ENCODE assay signal across 8 cellular contexts in the genomic region with DNA sequence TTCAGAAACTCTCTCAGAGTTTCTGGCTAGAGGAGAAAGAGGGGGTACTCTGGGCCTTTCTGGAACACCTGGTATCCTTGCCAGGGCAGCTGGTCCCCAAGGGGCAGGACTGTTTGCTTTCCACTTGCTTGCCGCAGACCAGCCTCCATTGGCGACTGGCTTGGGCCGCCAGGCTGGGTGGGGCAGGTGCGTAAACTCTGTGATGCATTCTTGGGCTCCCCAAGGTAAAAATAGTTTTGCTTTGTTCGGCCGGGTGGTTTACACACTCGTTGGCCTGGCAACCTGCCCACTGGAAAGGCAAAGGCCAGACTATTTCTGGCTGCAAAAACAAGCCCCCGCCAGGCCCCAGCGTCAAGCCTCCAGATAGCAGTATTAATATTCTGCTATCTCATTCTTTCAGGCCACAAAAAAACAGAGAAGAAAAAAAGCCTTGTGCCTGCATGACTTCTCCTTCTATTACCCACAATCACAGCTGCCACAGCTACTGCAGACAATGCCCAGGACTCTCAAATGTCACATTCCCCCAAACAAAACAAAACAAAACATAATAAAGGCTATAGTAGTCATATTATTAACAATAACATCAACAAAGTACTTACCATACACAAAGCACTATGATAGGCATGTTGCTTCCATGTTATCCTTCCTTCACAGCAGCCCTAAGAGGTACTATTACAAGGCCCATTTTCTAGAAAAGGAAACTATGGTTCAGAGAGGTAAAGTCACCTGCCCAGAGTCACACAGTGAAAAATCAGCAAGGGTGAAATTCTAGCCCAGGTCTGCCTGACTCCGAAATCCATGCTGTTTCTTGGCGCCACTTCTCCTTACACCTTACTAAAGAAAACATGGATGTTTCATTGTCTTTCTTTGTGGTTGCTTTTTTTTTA. TPM values are rescaled to one million over a fixed set of nuclear protein-coding genes. Genes with fewer than 3 reads are reported as not detected.
DNase-seq lines count a peak whose midpoint lies in the region; ATAC-seq, FAIRE-seq and TF ChIP-seq lines count a peak whose summit lies in the region.

No MANE protein-coding gene starts in this region.

- FAIRE-seq in D721Med (lab: Jason Lieb, UNC) = no peak

- ATAC-seq in GM19023 (IDR thresholded peaks at IDR 0.05; ENCODE audit: unreplicated experiment) (peak; percentile 91), HG02885 (IDR thresholded peaks at IDR 0.05; ENCODE audit: poor library complexity, unreplicated experiment) (peak; percentile 88)

- DNase-seq in NCI-H2227 treated with DMSO at 0.1 percent for 48 hours (lab: John Stamatoyannopoulos, UW) = peak; percentile 25
- peak; percentile 66 for DNase-seq in epithelial cell of esophagus (ENCODE audit: low read depth)
- peak; percentile 85 for DNase-seq in posterior vena cava (ENCODE audit: low spot score)
- no peak for DNase-seq in effector CD4-positive, alpha-beta T cell
- DNase-seq in NCI-H1694 (lab: John Stamatoyannopoulos, UW) = no peak
- DNase-seq in D721Med (ENCODE audit: insufficient read length, low spot score) = no peak

- intact Hi-C loops in posterior vena cava (cut with DNase I) = no loop called here

- no peak overlapping the region for H3K4me3 ChIP-seq in epithelial cell of esophagus (ENCODE audit: low read length)

- TF ChIP-seq CTCF in epithelial cell of esophagus (IDR thresholded peaks at IDR 0.05; ENCODE audit: insufficient read depth, low read depth, low read length, missing control alignments) = no peak
- TF ChIP-seq CTCF in D721Med (IDR thresholded peaks at IDR 0.05; ENCODE audit: insufficient read depth, missing control alignments) = no peak

RNA-seq across cellular contexts. Expression of a gene that starts 14.0 kb away (rescaled TPM):
- total RNA-seq in posterior vena cava = under 1 TPM; 0.24 to 0.32 TPM

Comparison
In these comparisons a context has a peak if more than half of its experiments do, and no peak if none do; other contexts are left out.
1. DNase-seq: peak in NCI-H2227 treated with DMSO at 0.1 percent for 48 hours (single experiment), epithelial cell of esophagus (single experiment) and posterior vena cava (single experiment); none in effector CD4-positive, alpha-beta T cell (single experiment), NCI-H1694 (single experiment) and D721Med (single experiment).